ENCODE assay signal across 1 cellular context in genomic region chr12:108907861-108908302, GRCh38.
TF ChIP-seq lines count a peak whose summit lies in the region.

No MANE protein-coding gene starts in this region.

TF ChIP-seq in HepG2, 621 proteins besides CTCF, POLR2A, EP300 and RAD21 (continued from another document):
- no peak for TF ChIP-seq ARID4A (CRISPR knock-in tag; IDR thresholded peaks at IDR 0.05; ENCODE audit: borderline replicate concordance)
TF ChIP-seq in HepG2: peak in this region for 1.
